In genomic region chr22:42841444-42841843, GRCh38 we compare ENCODE assay signal across 1 cellular context.
TF ChIP-seq lines count a peak whose summit lies in the region.

No MANE protein-coding gene starts in this region.

TF ChIP-seq in GM23338, 12 proteins besides CTCF, POLR2A, EP300 and RAD21 (continued from another document):
- no peak for TF ChIP-seq ETS1 (IDR thresholded peaks at IDR 0.05)
